ENCODE assay signal across 10 cellular contexts in the genomic region with DNA sequence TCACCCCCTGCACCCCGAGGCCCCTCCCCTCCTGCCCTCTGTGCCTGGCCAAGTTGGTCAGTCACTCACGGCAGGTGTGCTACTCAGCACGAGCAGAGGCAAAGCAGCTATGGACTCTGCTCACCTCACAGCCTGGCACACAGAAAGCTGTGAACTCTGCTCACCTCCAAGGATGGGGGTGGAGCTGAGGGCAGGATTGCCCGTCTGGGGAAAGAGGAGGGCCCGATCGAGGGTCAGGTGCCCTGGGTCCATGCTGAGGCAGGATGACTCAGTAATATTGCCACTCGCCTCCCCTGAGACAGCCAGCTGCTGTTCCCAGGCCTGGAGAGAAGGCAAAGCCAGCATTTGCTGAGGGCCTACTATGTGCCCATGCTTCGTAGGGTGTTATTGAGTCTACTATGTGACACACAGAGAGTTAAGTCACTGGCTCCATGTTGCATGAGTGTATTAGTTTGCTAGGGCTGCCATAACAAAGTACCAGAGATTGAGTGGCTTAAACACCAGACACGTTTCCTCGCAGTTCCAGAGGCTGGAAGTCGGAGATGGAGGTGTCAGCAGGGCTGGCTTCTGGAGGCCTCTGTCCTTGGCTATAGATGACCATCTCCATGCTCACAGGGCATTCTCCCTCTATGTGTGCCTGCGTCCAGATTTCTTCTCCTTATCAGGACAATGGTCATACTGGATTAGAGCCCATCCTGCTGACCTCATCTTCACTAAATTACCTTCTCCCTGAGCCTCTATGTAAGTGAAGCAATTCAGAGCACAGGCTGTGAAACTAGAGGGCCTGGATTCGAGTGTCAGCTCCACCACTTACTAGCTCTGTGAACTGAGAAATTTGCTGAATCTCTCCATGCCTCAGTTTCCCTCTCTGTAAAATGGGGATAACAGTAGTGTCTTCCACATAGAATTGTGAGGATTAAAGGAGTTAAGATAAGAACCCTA. TPM values are rescaled to one million over a fixed set of nuclear protein-coding genes. Genes with fewer than 3 reads are reported as not detected.
A peak's percentile ranks its signal among the peaks of the same experiment; 100 is the strongest.
DNase-seq lines count a peak whose midpoint lies in the region; ATAC-seq and TF ChIP-seq lines count a peak whose summit lies in the region.
"Had no signal": no experiment of that assay in that cellular context is flagged by ENCODE, and none has a peak within 500 bp of the region (broad histone marks: within the 10 kb centered on the region; RNA-seq: fewer than 3 reads in every experiment).

No MANE protein-coding gene starts in this region.

- no peak for TF ChIP-seq RAD21 in SK-N-SH (IDR thresholded peaks at IDR 0.05; ENCODE audit: low read length)

- WGBS in SK-N-SH (ENCODE audit: low lambda C conversion rate), result 64% methylated on average over 11 of the region's 13 CpGs
- WGBS in lower leg skin, 2 donors, result 68 to 80% methylated on average over 10 to 12 of the region's 13 CpGs

- peaks cover 9% of the 10 kb centered on the region for H3K9me3 Mint-ChIP-seq in GM23338
- H3K9me3 Mint-ChIP-seq: activated CD4-positive, alpha-beta T cell treated with anti-CD3 and anti-CD28 coated beads, Interleukin-2, amount 10 ng/mL, durations not matched to agents 7 days and 5 days had no signal

- H3K9me3 ChIP-seq in HEK293 (ENCODE audit: control insufficient read depth, insufficient read depth, low read depth, low read length) (no peaks in the 10 kb centered on the region), subcutaneous abdominal adipose tissue (ENCODE audit: control insufficient read depth in 5 of 5, low read length in 5 of 5) (no peaks in the 10 kb centered on the region), SK-N-SH (no peaks in the 10 kb centered on the region)

- H3K27ac Mint-ChIP-seq in GM23338, result no peak overlapping the region
- H3K27ac Mint-ChIP-seq: activated CD4-positive, alpha-beta T cell treated with anti-CD3 and anti-CD28 coated beads, Interleukin-2, amount 10 ng/mL, durations not matched to agents 7 days and 5 days had no signal

- H3K27me3 ChIP-seq in subcutaneous abdominal adipose tissue (ENCODE audit: control insufficient read depth in 5 of 5, insufficient read depth in 4 of 5, low read length in 5 of 5) (no peaks in the 10 kb centered on the region), SK-N-SH (ENCODE audit: insufficient read depth) (no peaks in the 10 kb centered on the region), GM23338 (ENCODE audit: insufficient read depth) (no peaks in the 10 kb centered on the region)

- peak overlapping the region in 3 of 5 donors; percentile 7 to 18 (median 11) for H3K9ac ChIP-seq in subcutaneous abdominal adipose tissue (ENCODE audit: low read length in 5 of 5)
- H3K9ac ChIP-seq in SK-N-SH, result no peak overlapping the region

- H3K79me2 ChIP-seq in SK-N-SH (ENCODE audit: insufficient read depth), result no peaks in the 10 kb centered on the region
- no peaks in the 10 kb centered on the region for H3K79me2 ChIP-seq in GM23338 (replicated peaks; ENCODE audit: insufficient read depth)

- H3K4me2 ChIP-seq in SK-N-SH, result no peak overlapping the region; the same call in 1 of the 2 replicates
- H3K4me2 ChIP-seq in GM23338, result no peak overlapping the region

- H3F3A ChIP-seq in SK-N-SH (replicated peaks; ENCODE audit: insufficient read depth), result no peaks in the 10 kb centered on the region
- H3F3A ChIP-seq in GM23338 (replicated peaks; ENCODE audit: low read depth), result no peaks in the 10 kb centered on the region

- POLR2A ChIA-PET in HEK293 (lab: Yijun Ruan, JAX), result interaction anchor here (0.6 to 1.8 kb wide), 3 partner anchors 13 to 18 kb away, joined by 3 to 8 read pairs (median 3); a partner anchor contains a TSS
- POLR2A ChIA-PET in SK-N-SH (lab: Yijun Ruan, JAX), result interaction anchor here (1.2 kb wide), 1 partner anchor 13 kb away, joined by 4 read pairs; a partner anchor contains a TSS

- no peak overlapping the region for H3K27ac ChIP-seq in HEK293 (ENCODE audit: extremely low read depth, low read depth, low read length)
- peak overlapping the region; percentile 61 for H3K27ac ChIP-seq in VCaP
- peak overlapping the region; percentile 78 for H3K27ac ChIP-seq in subcutaneous abdominal adipose tissue (ENCODE audit: low read depth, low read length)
- H3K27ac ChIP-seq in SK-N-SH (ENCODE audit: low read depth in 2 of 2, low read length in 1 of 2), result no peak overlapping the region
- H3K27ac ChIP-seq in GM23338 (ENCODE audit: low read depth), result no peak overlapping the region

- no peaks in the 10 kb centered on the region for H3K36me3 ChIP-seq in HEK293 (ENCODE audit: control insufficient read depth in 2 of 2, insufficient read depth in 1 of 2, low read length in 2 of 2)
- no peaks in the 10 kb centered on the region for H3K36me3 ChIP-seq in subcutaneous abdominal adipose tissue (ENCODE audit: control insufficient read depth in 5 of 5, insufficient read depth in 5 of 5, low read length in 5 of 5)
- no peaks in the 10 kb centered on the region for H3K36me3 ChIP-seq in SK-N-SH (replicated peaks in 1 of 2; ENCODE audit: control insufficient read depth in 1 of 2, insufficient read depth in 2 of 2, low read length in 1 of 2)
- H3K36me3 ChIP-seq in GM23338 (ENCODE audit: insufficient read depth), result no peaks in the 10 kb centered on the region

- TF ChIP-seq EP300 in SK-N-SH (IDR thresholded peaks at IDR 0.05; ENCODE audit: borderline replicate concordance in 1 of 2, low read depth in 1 of 2, low read length in 1 of 2), result no peak

- no peak for TF ChIP-seq CTCF in HEK293 (tag by site-specific recombination; IDR thresholded peaks at IDR 0.05)
- TF ChIP-seq CTCF in VCaP (conservative IDR thresholded peaks at IDR 0.05), result no peak
- no peak for TF ChIP-seq CTCF in SK-N-SH (IDR thresholded peaks at IDR 0.05)
- TF ChIP-seq CTCF in lower leg skin (IDR thresholded peaks at IDR 0.05), result no peak
- TF ChIP-seq CTCF in GM23338 (conservative IDR thresholded peaks at IDR 0.05; ENCODE audit: low read depth in 2 of 2), result no peak

- H3K9me2 ChIP-seq in SK-N-SH, result no peaks in the 10 kb centered on the region
- H3K9me2 ChIP-seq in GM23338 (ENCODE audit: insufficient read depth), result no peaks in the 10 kb centered on the region

- H3K4me1 ChIP-seq in HEK293 (ENCODE audit: control insufficient read depth, insufficient read depth, low read length), result no peaks in the 10 kb centered on the region
- peaks cover 14 to 91% (median 90%) of the 10 kb centered on the region in 5 donors for H3K4me1 ChIP-seq in subcutaneous abdominal adipose tissue (ENCODE audit: control insufficient read depth in 5 of 5, insufficient read depth in 5 of 5, low read length in 5 of 5)
- peaks cover 9 to 27% of the 10 kb centered on the region in 2 experiments; a peak in 2 of 4 replicates for H3K4me1 ChIP-seq in SK-N-SH (ENCODE audit: control insufficient read depth in 1 of 2, insufficient read depth in 2 of 2, low read depth in 1 of 2, low read length in 1 of 2)
- H3K4me1 ChIP-seq in GM23338 (ENCODE audit: insufficient read depth), result peaks cover 33% of the 10 kb centered on the region

- DNase-seq in iris pigment epithelial cell (ENCODE audit: low read depth) (peak; percentile 53), SK-N-SH (no peak), lower leg skin (ENCODE audit: low spot score in 2 of 2) (no peak), GM23338 (ENCODE audit: low spot score) (no peak)
- DNase-seq: activated CD4-positive, alpha-beta T cell treated with anti-CD3 and anti-CD28 coated beads, Interleukin-2, amount 10 ng/mL, durations not matched to agents 7 days and 5 days; NK-92 treated with Interleukin-12 subunit alpha and Interleukin-12 subunit beta, amount 100 ng/mL, for 24 hours had no signal

- peaks cover 53% of the 10 kb centered on the region for H3K4me1 Mint-ChIP-seq in GM23338

- H2AFZ ChIP-seq in SK-N-SH (ENCODE audit: low read depth) (no peak overlapping the region), GM23338 (no peak overlapping the region)

- H3K36me3 Mint-ChIP-seq in GM23338 (ENCODE audit: low read depth), result peaks cover 7% of the 10 kb centered on the region; the same call in 2 of the 3 replicates

- ATAC-seq in GM21529 (IDR thresholded peaks at IDR 0.05; ENCODE audit: unreplicated experiment), result no peak
- no peak for ATAC-seq in GM23338

- intact Hi-C loops in lower leg skin (cut with DNase I; ENCODE audit: low total_unique reads), result no loop called here

- H4K20me1 ChIP-seq in SK-N-SH (ENCODE audit: insufficient read depth), result no peaks in the 10 kb centered on the region
- no peaks in the 10 kb centered on the region for H4K20me1 ChIP-seq in GM23338 (replicated peaks; ENCODE audit: insufficient read depth)

- H3K27me3 Mint-ChIP-seq in GM23338 (ENCODE audit: insufficient read depth, low read depth, poor library complexity), result peaks cover 18% of the 10 kb centered on the region
- H3K27me3 Mint-ChIP-seq: activated CD4-positive, alpha-beta T cell treated with anti-CD3 and anti-CD28 coated beads, Interleukin-2, amount 10 ng/mL, durations not matched to agents 7 days and 5 days had no signal

- CTCF ChIA-PET in HEK293 (lab: Yijun Ruan, JAX), result interaction anchor here (0.5 to 1.5 kb wide), 5 partner anchors 13 to 71 kb away, joined by 3 to 6 read pairs (median 3); a partner anchor contains a TSS
- CTCF ChIA-PET in SK-N-SH (lab: Yijun Ruan, JAX), result interaction anchor here (0.9 to 1.1 kb wide), 5 partner anchors 13 to 150 kb away, joined by 3 to 5 read pairs (median 3); a partner anchor contains a TSS

- no peak for TF ChIP-seq POLR2A in lower leg skin (IDR thresholded peaks at IDR 0.05)

- H3K4me3 ChIP-seq in HEK293 (ENCODE audit: low read depth, low read length) (no peak overlapping the region), subcutaneous abdominal adipose tissue (ENCODE audit: low read depth in 1 of 5, low read length in 5 of 5) (no peak overlapping the region), SK-N-SH (ENCODE audit: low read depth in 2 of 2, low read length in 1 of 2) (no peak overlapping the region), lower leg skin (ENCODE audit: low read depth, poor library complexity, severe bottlenecking) (no peak overlapping the region), GM23338 (no peak overlapping the region)

- H3K4me3 Mint-ChIP-seq in GM23338, result no peak overlapping the region
- H3K4me3 Mint-ChIP-seq: activated CD4-positive, alpha-beta T cell treated with anti-CD3 and anti-CD28 coated beads, Interleukin-2, amount 10 ng/mL, durations not matched to agents 7 days and 5 days had no signal

RNA-seq across cellular contexts. Expression of a gene that starts 13.2 kb away (rescaled TPM):
- polyA plus RNA-seq in SK-N-SH (2012; rRNA removed), result 18.3 and 20.7 TPM in 2 replicates
- polyA plus RNA-seq in SK-N-SH (2012; cell fraction: cytosol; rRNA removed), result 8.1 and 14.3 TPM in 2 replicates
- polyA plus RNA-seq in SK-N-SH (2012; cell fraction: nucleus; rRNA removed), result 8.7 TPM in 2 replicates
- 100 to 1,000 TPM; 113 to 125 (median 120) TPM for total RNA-seq in lower leg skin
- total RNA-seq in GM23338 (2014; rRNA removed; shearing (Covaris generic)), result 31.1 and 33.8 TPM in 2 replicates
- polyA plus RNA-seq in GM23338 (2016; fragmentation: Nextera tagmentation; extraction: Ambion mirVana), result 9.0 and 11.7 TPM in 2 replicates

Comparison
In these comparisons a context has a peak if more than half of its experiments do, and no peak if none do; other contexts are left out.
1. H3K27ac ChIP-seq: peak in VCaP (single experiment) and subcutaneous abdominal adipose tissue (single experiment); none in HEK293 (single experiment), SK-N-SH (0 of 2) and GM23338 (single experiment).